In the genomic region with DNA sequence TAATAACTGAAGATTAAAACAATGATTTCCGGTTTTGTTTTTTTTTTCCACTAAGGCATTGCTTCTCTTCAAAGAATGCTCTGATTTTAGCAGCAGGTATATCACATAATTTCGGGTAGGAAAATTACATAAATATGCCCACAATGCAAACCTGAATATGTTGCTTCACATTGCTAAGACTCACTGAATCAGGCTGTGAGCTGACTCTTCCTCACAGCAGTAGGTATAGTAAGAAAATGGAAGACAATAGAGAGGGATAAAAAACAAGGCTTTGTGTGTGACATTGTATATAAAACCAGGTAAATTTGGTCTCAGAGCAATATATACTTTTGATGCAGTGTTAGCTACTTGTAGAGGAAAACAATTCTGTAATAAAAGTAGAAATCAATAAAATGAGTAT, we compare ENCODE assay signal across 24 cellular contexts.
DNase-seq lines count a peak whose midpoint lies in the region; ATAC-seq, FAIRE-seq and TF ChIP-seq lines count a peak whose summit lies in the region.
"Had no signal": no experiment of that assay in that cellular context is flagged by ENCODE, and none has a peak within 500 bp of the region (broad histone marks: within the 10 kb centered on the region; RNA-seq: fewer than 3 reads in every experiment).

No MANE protein-coding gene starts in this region.

- H3K18ac ChIP-seq in H1 (ENCODE audit: extremely low read depth, low read length) = no peak overlapping the region

- TF ChIP-seq EP300 in H1 (IDR thresholded peaks at IDR 0.05; ENCODE audit: borderline replicate concordance in 1 of 2, low read depth in 2 of 2, low read length in 2 of 2) = no peak

- H3K9me3 Mint-ChIP-seq in neural progenitor cell = peaks cover 4% of the 10 kb centered on the region
- peaks cover 5% of the 10 kb centered on the region for H3K9me3 Mint-ChIP-seq in activated T-helper 17 cell treated with anti-CD3 and anti-CD28 coated beads, Interleukin-2, amount 50 U/mL, for 72 hours

- POLR2A ChIA-PET in H1 (lab: Charles Lee; ENCODE audit: partially characterized antibody) = no interaction called here

- no peak overlapping the region for H2BK20ac ChIP-seq in H1 (ENCODE audit: low read length)

- no peak overlapping the region for H4K91ac ChIP-seq in H1 (replicated peaks; ENCODE audit: insufficient read length, low read length)

- H3K4me1 Mint-ChIP-seq in neural progenitor cell = peaks cover 8% of the 10 kb centered on the region
- no peaks in the 10 kb centered on the region for H3K4me1 Mint-ChIP-seq in activated T-helper 17 cell treated with anti-CD3 and anti-CD28 coated beads, Interleukin-2, amount 50 U/mL, for 72 hours
- H3K4me1 Mint-ChIP-seq: B cell had no signal

- TF ChIP-seq CTCF in H1 (IDR thresholded peaks at IDR 0.05; ENCODE audit: control extremely low read depth in 1 of 3, insufficient read depth in 1 of 3, low read depth in 1 of 3, low read length in 3 of 3) = no peak
- no peak for TF ChIP-seq CTCF in neural progenitor cell (IDR thresholded peaks at IDR 0.05)

- no peak overlapping the region for H3K4me3 Mint-ChIP-seq in neural progenitor cell
- no peak overlapping the region for H3K4me3 Mint-ChIP-seq in activated T-helper 17 cell treated with anti-CD3 and anti-CD28 coated beads, Interleukin-2, amount 50 U/mL, for 72 hours
- H3K4me3 Mint-ChIP-seq: B cell; CD4-positive, alpha-beta T cell; CD8-positive, alpha-beta T cell had no signal

- peak; percentile 6 for DNase-seq in NCI-H146 (lab: John Stamatoyannopoulos, UW)
- DNase-seq in NCI-H146 treated with DMSO at 0.1 percent for 48 hours (lab: John Stamatoyannopoulos, UW; ENCODE audit: unreplicated experiment) = no peak
- no peak for DNase-seq in H1 (ENCODE audit: low read depth in 1 of 2, low spot score in 2 of 2)
- peak; percentile 16 for DNase-seq in iPS-NIHi11 (ENCODE audit: low spot score)
- peak; percentile 20 for DNase-seq in neural progenitor cell (ENCODE audit: low spot score)
- no peak for DNase-seq in small intestine
- DNase-seq: AML-193; Caco-2; Calu3; CD4-positive, alpha-beta T cell; CD8-positive, alpha-beta T cell; DMS79 treated with DMSO at 0.1 percent for 48 hours; GF-D8 had no signal

- CTCF ChIA-PET in H1 (lab: Charles Lee; ENCODE audit: partially characterized antibody) = no interaction called here

- no peak overlapping the region for H2BK120ac ChIP-seq in H1 (replicated peaks; ENCODE audit: low read depth, low read length)

- H3K4me2 ChIP-seq in H1 (ENCODE audit: insufficient read depth in 1 of 2, low read depth in 2 of 2, low read length in 2 of 2) (no peak overlapping the region), neural progenitor cell (no peak overlapping the region)
- H3K4me2 ChIP-seq: A549; BLaER1 treated with 17β-estradiol and CSF1 and Interleukin-3, amounts not matched to agents 10 nM and 100 nM had no signal

- H2BK12ac ChIP-seq in H1 (ENCODE audit: low read depth, low read length) = no peak overlapping the region

- H2BK5ac ChIP-seq in H1 (ENCODE audit: low read depth, low read length) = no peak overlapping the region

- no peaks in the 10 kb centered on the region for H3K79me2 ChIP-seq in H1 (ENCODE audit: control insufficient read depth in 1 of 2, insufficient read depth in 2 of 2, low read length in 2 of 2)
- no peaks in the 10 kb centered on the region for H3K79me2 ChIP-seq in neural progenitor cell (ENCODE audit: low read depth)

- no peak overlapping the region for H4K5ac ChIP-seq in H1 (ENCODE audit: insufficient read length, low read depth, low read length)

- H3K23me2 ChIP-seq in H1 (ENCODE audit: low read depth, low read length) = no peaks in the 10 kb centered on the region

- H4K20me1 ChIP-seq in H1 (replicated peaks in 1 of 2; ENCODE audit: control insufficient read depth in 1 of 2, insufficient read depth in 2 of 2, low read length in 2 of 2) (no peaks in the 10 kb centered on the region), neural progenitor cell (ENCODE audit: low read depth) (no peaks in the 10 kb centered on the region)
- H4K20me1 ChIP-seq: BLaER1 treated with 17β-estradiol and CSF1 and Interleukin-3, amounts not matched to agents 10 nM and 100 nM had no signal

- H3K4me1 ChIP-seq in H1 (replicated peaks in 1 of 4; ENCODE audit: control insufficient read depth in 3 of 4, insufficient read depth in 4 of 4, low read length in 3 of 4) (peaks cover 0 to 9% (median 3%) of the 10 kb centered on the region in 4 experiments; a peak in 1 of 7 replicates), neural progenitor cell (peaks cover 13% of the 10 kb centered on the region), small intestine (ENCODE audit: control insufficient read depth in 2 of 2, insufficient read depth in 1 of 2, low read depth in 1 of 2, low read length in 1 of 2) (no peaks in the 10 kb centered on the region)
- H3K4me1 ChIP-seq: A549; BLaER1 treated with 17β-estradiol and CSF1 and Interleukin-3, amounts not matched to agents 10 nM and 100 nM; Caco-2 had no signal

- no peaks in the 10 kb centered on the region for H3F3A ChIP-seq in neural progenitor cell (ENCODE audit: low read depth)

- H2AFZ ChIP-seq in H1 (ENCODE audit: low read length) = no peak overlapping the region
- H2AFZ ChIP-seq in neural progenitor cell (replicated peaks) = no peak overlapping the region

- no peak overlapping the region for H3K4ac ChIP-seq in H1 (replicated peaks; ENCODE audit: insufficient read length, low read depth, low read length)

- H3K9me3 ChIP-seq in H1 (ENCODE audit: insufficient read depth in 2 of 2, low read depth in 1 of 2, low read length in 1 of 2) (no peaks in the 10 kb centered on the region), neural progenitor cell (ENCODE audit: low read depth) (no peaks in the 10 kb centered on the region), small intestine (ENCODE audit: control insufficient read depth, low read depth) (no peaks in the 10 kb centered on the region)
- H3K9me3 ChIP-seq: A549; BLaER1 treated with 17β-estradiol and CSF1 and Interleukin-3, amounts not matched to agents 10 nM and 100 nM; Caco-2 had no signal

- no peak overlapping the region for H3K23ac ChIP-seq in H1 (ENCODE audit: insufficient read length)

- H4K8ac ChIP-seq in H1 (ENCODE audit: extremely low read depth, insufficient read depth, low read length) = no peak overlapping the region

- H3K14ac ChIP-seq in H1 (ENCODE audit: insufficient read length) = no peak overlapping the region

- no peak overlapping the region for H2BK15ac ChIP-seq in H1 (ENCODE audit: low read length)

- no peak for TF ChIP-seq RAD21 in H1 (IDR thresholded peaks at IDR 0.05 in 1 of 2, conservative IDR thresholded peaks at IDR 0.05 in 1 of 2; ENCODE audit: low read depth in 2 of 2, low read length in 2 of 2)

- H3K27ac Mint-ChIP-seq in neural progenitor cell = no peak overlapping the region
- H3K27ac Mint-ChIP-seq in activated T-helper 17 cell treated with anti-CD3 and anti-CD28 coated beads, Interleukin-2, amount 50 U/mL, for 72 hours = no peak overlapping the region
- H3K27ac Mint-ChIP-seq: B cell; CD4-positive, alpha-beta T cell; CD8-positive, alpha-beta T cell had no signal

- H3K36me3 ChIP-seq in H1 (ENCODE audit: control insufficient read depth in 2 of 4, insufficient read depth in 4 of 4, low read length in 3 of 4) (no peaks in the 10 kb centered on the region), neural progenitor cell (no peaks in the 10 kb centered on the region), small intestine (ENCODE audit: control insufficient read depth in 2 of 2, insufficient read depth in 2 of 2, low read length in 2 of 2) (no peaks in the 10 kb centered on the region)
- H3K36me3 ChIP-seq: BLaER1 treated with 17β-estradiol and CSF1 and Interleukin-3, amounts not matched to agents 10 nM and 100 nM had no signal

- H3K9ac ChIP-seq in H1 (replicated peaks in 1 of 4; ENCODE audit: extremely low read depth in 1 of 4, low read depth in 3 of 4, low read length in 3 of 4) (no peak overlapping the region), neural progenitor cell (no peak overlapping the region)
- H3K9ac ChIP-seq: BLaER1 treated with 17β-estradiol and CSF1 and Interleukin-3, amounts not matched to agents 10 nM and 100 nM had no signal

- ATAC-seq in activated T-helper 17 cell treated with anti-CD3 and anti-CD28 coated beads, Interleukin-2, amount 50 U/mL, for 72 hours (replicated peaks) = no peak
- ATAC-seq in HG03342 (IDR thresholded peaks at IDR 0.05; ENCODE audit: unreplicated experiment) = no peak
- ATAC-seq: A549; CD8-positive, alpha-beta T cell had no signal

- 48% methylated on average over 2 of the region's 2 CpGs; no CpG with 5 or more reads in 1 of the 2 experiments for WGBS in H1 (ENCODE audit: extremely low coverage in 1 of 2, insufficient coverage in 1 of 2, insufficient read length in 1 of 2, insufficient replicate concordance in 2 of 2, low coverage in 1 of 2, low lambda C conversion rate in 2 of 2, missing lambda C conversion rate in 1 of 2), 2 experiments
- WGBS in small intestine, 3 donors = 67 to 80% (median 72%) methylated on average over 2 of the region's 2 CpGs

- no peak overlapping the region for H3K56ac ChIP-seq in H1 (replicated peaks; ENCODE audit: insufficient read length, low read depth, low read length)

- H2AK5ac ChIP-seq in H1 (ENCODE audit: low read depth, low read length) = no peak overlapping the region

- H3K27ac ChIP-seq in H1 (ENCODE audit: low read depth, low read length) (no peak overlapping the region), neural progenitor cell (no peak overlapping the region), small intestine (ENCODE audit: low read depth in 1 of 2, low read length in 1 of 2) (no peak overlapping the region)
- H3K27ac ChIP-seq: 22Rv1; A549; BLaER1 treated with 17β-estradiol and CSF1 and Interleukin-3, amounts not matched to agents 10 nM and 100 nM; C4-2B had no signal

- H3K27me3 ChIP-seq in H1 (replicated peaks in 1 of 4; ENCODE audit: control insufficient read depth in 3 of 4, extremely low read depth in 1 of 4, insufficient read depth in 3 of 4, low read length in 3 of 4) (peaks cover 13 to 35% (median 24%) of the 10 kb centered on the region in 4 experiments; a peak in 6 of 7 replicates), neural progenitor cell (no peaks in the 10 kb centered on the region), small intestine (ENCODE audit: control insufficient read depth in 2 of 2, insufficient read depth in 2 of 2, low read length in 2 of 2) (no peaks in the 10 kb centered on the region)
- H3K27me3 ChIP-seq: BLaER1 treated with 17β-estradiol and CSF1 and Interleukin-3, amounts not matched to agents 10 nM and 100 nM had no signal

- no peaks in the 10 kb centered on the region for H3K79me1 ChIP-seq in H1 (ENCODE audit: low read depth, low read length)

- no peaks in the 10 kb centered on the region for H3K36me3 Mint-ChIP-seq in neural progenitor cell
- no peaks in the 10 kb centered on the region for H3K36me3 Mint-ChIP-seq in activated T-helper 17 cell treated with anti-CD3 and anti-CD28 coated beads, Interleukin-2, amount 50 U/mL, for 72 hours (ENCODE audit: low read depth)
- H3K36me3 Mint-ChIP-seq: CD8-positive, alpha-beta T cell had no signal

- FAIRE-seq in H1 (lab: Jason Lieb, UNC) (peak; percentile 24), small intestine (lab: Jason Lieb, UNC) (no peak)
- FAIRE-seq: A549, D721Med, G401.6, GM12891, GM19239 had no signal

- no peak for TF ChIP-seq POLR2A in H1 (IDR thresholded peaks at IDR 0.05; ENCODE audit: control extremely low read depth in 1 of 2, low read depth in 2 of 2, low read length in 2 of 2)

- H3K4me3 ChIP-seq in H1 (ENCODE audit: extremely low read depth in 1 of 4, insufficient read depth in 2 of 4, low read depth in 3 of 4, low read length in 4 of 4) (no peak overlapping the region), neural progenitor cell (no peak overlapping the region), small intestine (ENCODE audit: low read depth in 1 of 2, low read length in 2 of 2) (no peak overlapping the region)
- H3K4me3 ChIP-seq: A549; BLaER1 treated with 17β-estradiol and CSF1 and Interleukin-3, amounts not matched to agents 10 nM and 100 nM had no signal

- peaks cover 2% of the 10 kb centered on the region for H3K27me3 Mint-ChIP-seq in neural progenitor cell (ENCODE audit: insufficient read depth, low read depth)
- H3K27me3 Mint-ChIP-seq in activated T-helper 17 cell treated with anti-CD3 and anti-CD28 coated beads, Interleukin-2, amount 50 U/mL, for 72 hours = no peaks in the 10 kb centered on the region
- H3K27me3 Mint-ChIP-seq: B cell; CD4-positive, alpha-beta T cell had no signal

Comparison
In these comparisons a context has a peak if more than half of its experiments do, and no peak if none do; other contexts are left out.
1. DNase-seq: peak in NCI-H146 (single experiment), iPS-NIHi11 (single experiment) and neural progenitor cell (single experiment); none in NCI-H146 treated with DMSO at 0.1 percent for 48 hours (single experiment), H1 (0 of 2) and small intestine (single experiment).